Comparison of ENCODE assay signal across 12 cellular contexts in genomic region chr10:12547301-12547771, GRCh38.
A peak's percentile ranks its signal among the peaks of the same experiment; 100 is the strongest.
DNase-seq lines count a peak whose midpoint lies in the region; ATAC-seq, FAIRE-seq and TF ChIP-seq lines count a peak whose summit lies in the region.
"Had no signal": no experiment of that assay in that cellular context is flagged by ENCODE, and none has a peak within 500 bp of the region (broad histone marks: within the 10 kb centered on the region; RNA-seq: fewer than 3 reads in every experiment).

No MANE protein-coding gene starts in this region.

- H3K4me1 Mint-ChIP-seq in activated CD4-positive, alpha-beta T cell treated with anti-CD3 and anti-CD28 coated beads for 36 hours: peaks cover 26% of the 10 kb centered on the region

- peak overlapping the region; percentile 26 for H3K4me3 ChIP-seq in neuron (ENCODE audit: low read length)
- H3K4me3 ChIP-seq: gastroesophageal sphincter, PC-9, testis had no signal

- H3K4me3 Mint-ChIP-seq in activated CD4-positive, alpha-beta T cell treated with anti-CD3 and anti-CD28 coated beads for 36 hours: no peak overlapping the region

- peaks cover 9% of the 10 kb centered on the region for H3K9me3 Mint-ChIP-seq in activated CD4-positive, alpha-beta T cell treated with anti-CD3 and anti-CD28 coated beads for 36 hours (ENCODE audit: low read depth)
- H3K9me3 Mint-ChIP-seq in activated naive CD4-positive, alpha-beta T cell treated with anti-CD3 and anti-CD28 coated beads, Interleukin-2, amount 50 U/mL, for 72 hours: peaks cover 12 to 17% of the 10 kb centered on the region in 2 donors

- H3K9me3 ChIP-seq in neuron (ENCODE audit: low read length): peaks cover 9% of the 10 kb centered on the region
- H3K9me3 ChIP-seq: gastroesophageal sphincter, testis had no signal

- H3K36me3 ChIP-seq in neuron (ENCODE audit: insufficient read depth, low read length): no peaks in the 10 kb centered on the region
- H3K36me3 ChIP-seq: gastroesophageal sphincter had no signal

- no peak for ATAC-seq in activated CD4-positive, alpha-beta T cell treated with anti-CD3 and anti-CD28 coated beads for 36 hours
- ATAC-seq in activated naive CD4-positive, alpha-beta T cell treated with anti-CD3 and anti-CD28 coated beads, Interleukin-2, amount 50 U/mL, for 72 hours: peak; percentile 41 to 72
- ATAC-seq in GM18868 (IDR thresholded peaks at IDR 0.05; ENCODE audit: unreplicated experiment): no peak
- ATAC-seq: gastroesophageal sphincter had no signal

- H3K27me3 Mint-ChIP-seq in activated CD4-positive, alpha-beta T cell treated with anti-CD3 and anti-CD28 coated beads for 36 hours: no peaks in the 10 kb centered on the region

- TF ChIP-seq CTCF in D721Med (IDR thresholded peaks at IDR 0.05; ENCODE audit: insufficient read depth, missing control alignments): no peak

- peak overlapping the region; percentile 21 for H3K27ac Mint-ChIP-seq in activated CD4-positive, alpha-beta T cell treated with anti-CD3 and anti-CD28 coated beads for 36 hours
- peak overlapping the region; percentile 19 to 72 for H3K27ac Mint-ChIP-seq in activated naive CD4-positive, alpha-beta T cell treated with anti-CD3 and anti-CD28 coated beads, Interleukin-2, amount 50 U/mL, for 72 hours

- FAIRE-seq in D721Med (lab: Jason Lieb, UNC): no peak

- no peak overlapping the region for H2AFZ ChIP-seq in neuron (ENCODE audit: low read depth, low read length)
- H2AFZ ChIP-seq: PC-9 had no signal

- H3K27me3 ChIP-seq in neuron (ENCODE audit: insufficient read depth, low read length): no peaks in the 10 kb centered on the region
- H3K27me3 ChIP-seq: gastroesophageal sphincter, testis had no signal

- H3K4me1 ChIP-seq in neuron (ENCODE audit: insufficient read depth, low read length): peaks cover 18% of the 10 kb centered on the region
- H3K4me1 ChIP-seq: gastroesophageal sphincter had no signal

- POLR2A ChIA-PET in activated CD4-positive, alpha-beta T cell treated with anti-CD3 and anti-CD28 coated beads for 36 hours (lab: Charles Lee): no interaction called here

- DNase-seq in activated CD4-positive, alpha-beta T cell treated with anti-CD3 and anti-CD28 coated beads for 36 hours: peak; percentile 11
- no peak for DNase-seq in activated CD4-positive, alpha-beta T cell treated with anti-CD3 and anti-CD28 coated beads, Interleukin-2, amount 50 U/mL, for 48 hours
- DNase-seq in MV-4-11 (lab: John Stamatoyannopoulos, UW) (peak; percentile 13), NCI-H82 (lab: John Stamatoyannopoulos, UW) (no peak), D721Med (ENCODE audit: insufficient read length, low spot score) (no peak)
- DNase-seq in activated naive CD4-positive, alpha-beta T cell treated with anti-CD3 and anti-CD28 coated beads, Interleukin-2, amount 50 U/mL, for 72 hours (ENCODE audit: low spot score in 2 of 2): no peak
- DNase-seq: PC-9, SW 1271, testis had no signal

- CTCF ChIA-PET in activated CD4-positive, alpha-beta T cell treated with anti-CD3 and anti-CD28 coated beads for 36 hours (lab: Charles Lee): no interaction called here

- intact Hi-C loops in activated CD4-positive, alpha-beta T cell treated with anti-CD3 and anti-CD28 coated beads for 36 hours (cut with DNase I, micrococcal nuclease): no loop called here

- H3K36me3 Mint-ChIP-seq in activated CD4-positive, alpha-beta T cell treated with anti-CD3 and anti-CD28 coated beads for 36 hours (ENCODE audit: low read depth): peaks cover 7% of the 10 kb centered on the region
- peaks cover 14 to 19% of the 10 kb centered on the region in 2 donors for H3K36me3 Mint-ChIP-seq in activated naive CD4-positive, alpha-beta T cell treated with anti-CD3 and anti-CD28 coated beads, Interleukin-2, amount 50 U/mL, for 72 hours

Comparison
In these comparisons a context has a peak if more than half of its experiments do, and no peak if none do; other contexts are left out.
1. DNase-seq: peak in activated CD4-positive, alpha-beta T cell treated with anti-CD3 and anti-CD28 coated beads for 36 hours (single experiment) and MV-4-11 (single experiment); none in activated CD4-positive, alpha-beta T cell treated with anti-CD3 and anti-CD28 coated beads, Interleukin-2, amount 50 U/mL, for 48 hours (0 of 2), activated naive CD4-positive, alpha-beta T cell treated with anti-CD3 and anti-CD28 coated beads, Interleukin-2, amount 50 U/mL, for 72 hours (0 of 2), NCI-H82 (single experiment) and D721Med (single experiment).
2. ATAC-seq: peak in activated naive CD4-positive, alpha-beta T cell treated with anti-CD3 and anti-CD28 coated beads, Interleukin-2, amount 50 U/mL, for 72 hours (2 of 2); none in activated CD4-positive, alpha-beta T cell treated with anti-CD3 and anti-CD28 coated beads for 36 hours (single experiment) and GM18868 (single experiment).